8 cellular contexts compared by ENCODE assay signal in genomic region chr3:150546226-150547044, GRCh38. TPM values are rescaled to one million over a fixed set of nuclear protein-coding genes. Genes with fewer than 3 reads are reported as not detected.
DNase-seq lines count a peak whose midpoint lies in the region; ATAC-seq and TF ChIP-seq lines count a peak whose summit lies in the region.

Gene EIF2A (plus strand): TSS chr3:150546787. CDS start chr3:150546803, 16 bp downstream.
Gene SERP1 (minus strand): TSS chr3:150546496. CDS start chr3:150546135, 361 bp downstream.

- no peaks in the 10 kb centered on the region for H3K27me3 Mint-ChIP-seq in activated naive CD8-positive, alpha-beta T cell treated with anti-CD3 and anti-CD28 coated beads, Interleukin-2, amount 50 U/mL, for 24 hours

- 0 to 1% (median 0%) methylated on average over 47 to 86 of the region's 86 CpGs for WGBS in ovary, 3 donors
- 0 to 1% methylated on average over 28 to 47 of the region's 86 CpGs for WGBS in thyroid gland, 2 donors

- peaks cover 69% of the 10 kb centered on the region for H3K4me1 Mint-ChIP-seq in activated naive CD8-positive, alpha-beta T cell treated with anti-CD3 and anti-CD28 coated beads, Interleukin-2, amount 50 U/mL, for 24 hours

- peaks cover 62% of the 10 kb centered on the region for H3K36me3 Mint-ChIP-seq in activated naive CD8-positive, alpha-beta T cell treated with anti-CD3 and anti-CD28 coated beads, Interleukin-2, amount 50 U/mL, for 24 hours (ENCODE audit: low read depth)

- TF ChIP-seq POLR2A in ovary (IDR thresholded peaks at IDR 0.05) (peak; percentile 98), thyroid gland (IDR thresholded peaks at IDR 0.05) (peak; percentile 96 to 100)

- no peaks in the 10 kb centered on the region for H3K9me3 Mint-ChIP-seq in activated naive CD8-positive, alpha-beta T cell treated with anti-CD3 and anti-CD28 coated beads, Interleukin-2, amount 50 U/mL, for 24 hours

- H3K4me3 Mint-ChIP-seq in activated naive CD8-positive, alpha-beta T cell treated with anti-CD3 and anti-CD28 coated beads, Interleukin-2, amount 50 U/mL, for 24 hours, result peak within 1 kb of the TSS; percentile 99

- peak; percentile 73 for TF ChIP-seq EP300 in ovary (IDR thresholded peaks at IDR 0.05)

- no peak for TF ChIP-seq CTCF in GM12865 (IDR thresholded peaks at IDR 0.05; ENCODE audit: insufficient read depth, low read depth, low read length, missing control alignments)
- TF ChIP-seq CTCF in ovary (IDR thresholded peaks at IDR 0.05), result no peak
- TF ChIP-seq CTCF in thyroid gland (IDR thresholded peaks at IDR 0.05), result peak in 1 of 6 experiments; percentile 18

- H3K4me3 ChIP-seq in GM12865 (ENCODE audit: low read depth, low read length) (peak within 1 kb of the TSS; percentile 95), ovary (peak within 1 kb of the TSS; percentile 76), thyroid gland (replicated peaks in 1 of 3) (peak within 1 kb of the TSS; percentile 63 to 98 (median 90))

- no peaks in the 10 kb centered on the region for H3K36me3 ChIP-seq in ovary
- peaks cover 0 to 7% of the 10 kb centered on the region in 2 donors for H3K36me3 ChIP-seq in thyroid gland

- ATAC-seq in HG02763 (IDR thresholded peaks at IDR 0.05; ENCODE audit: unreplicated experiment), result peak; percentile 92
- peak; percentile 97 for ATAC-seq in activated naive CD8-positive, alpha-beta T cell treated with anti-CD3 and anti-CD28 coated beads, Interleukin-2, amount 50 U/mL, for 24 hours
- ATAC-seq in Right ventricle myocardium inferior, result peak; percentile 98

- DNase-seq in GM12865 (ENCODE audit: low read depth) (peak; percentile 99), NCI-H1417 treated with DMSO at 0.1 percent for 48 hours (lab: John Stamatoyannopoulos, UW) (peak; percentile 93), SW480 (ENCODE audit: low spot score) (peak; percentile 98), Right ventricle myocardium inferior (ENCODE audit: missing footprints) (peak; percentile 99), ovary (peak; percentile 98 to 99 (median 99)), thyroid gland (peak; percentile 98 to 99)
- peak; percentile 99 for DNase-seq in activated naive CD8-positive, alpha-beta T cell treated with anti-CD3 and anti-CD28 coated beads, Interleukin-2, amount 50 U/mL, for 24 hours

- intact Hi-C loops in Right ventricle myocardium inferior (cut with DNase I), result loop anchor here (1.0 to 5.0 kb wide), 4 partner anchors 57 to 216 kb away; partner anchors contain the start of genes ERICH6, SELENOT, SIAH2 and TSC22D2
- intact Hi-C loops in ovary (cut with DNase I), result loop anchor here in 2 of 4 donors (2.0 to 10.0 kb wide), 2 partner anchors 58 to 138 kb away; partner anchors contain the start of genes SELENOT (in 1 of the 2) and TSC22D2 (in 1 of the 2)
- intact Hi-C loops in thyroid gland (cut with DNase I), result loop anchor here (5.0 to 10.0 kb wide), 2 partner anchors 56 to 218 kb away; partner anchors contain the start of genes SELENOT and SIAH2

- no peaks in the 10 kb centered on the region for H3K9me3 ChIP-seq in ovary
- no peaks in the 10 kb centered on the region for H3K9me3 ChIP-seq in thyroid gland

- H3K27me3 ChIP-seq in ovary (no peaks in the 10 kb centered on the region), thyroid gland (no peaks in the 10 kb centered on the region)

- peak within 1 kb of the TSS; percentile 99 for H3K27ac Mint-ChIP-seq in activated naive CD8-positive, alpha-beta T cell treated with anti-CD3 and anti-CD28 coated beads, Interleukin-2, amount 50 U/mL, for 24 hours

- peaks cover 2% of the 10 kb centered on the region for H3K4me1 ChIP-seq in ovary (ENCODE audit: insufficient read depth)
- peaks cover 18 to 22% of the 10 kb centered on the region in 2 donors for H3K4me1 ChIP-seq in thyroid gland

- H3K27ac ChIP-seq in ovary, result peak within 1 kb of the TSS; percentile 98
- H3K27ac ChIP-seq in thyroid gland, result peak within 1 kb of the TSS; percentile 97 to 98 (median 97)

RNA-seq across cellular contexts. Expression of gene EIF2A, which starts in this region (rescaled TPM):
- 68.9 TPM for total RNA-seq in Right ventricle myocardium inferior
- total RNA-seq in ovary, result 100 to 1,000 TPM in 5 of 7 donors, 10 to 100 TPM in 2; 91.8 to 206 (median 114) TPM
- 100 to 1,000 TPM in 1 of 2 donors, 10 to 100 TPM in 1; 88.8 to 107 TPM for polyA plus RNA-seq in ovary
- total RNA-seq in thyroid gland, result 100 to 1,000 TPM; 179 to 198 (median 189) TPM

RNA-seq across cellular contexts. Expression of gene SERP1, which starts in this region (rescaled TPM):
- total RNA-seq in Right ventricle myocardium inferior (23.7 TPM), ovary (100 to 1,000 TPM in 5 of 7 donors, 10 to 100 TPM in 2; 93.5 to 638 (median 117) TPM), thyroid gland (100 to 1,000 TPM; 146 to 355 (median 270) TPM)
- 10 to 100 TPM; 74.9 to 87.1 TPM for polyA plus RNA-seq in ovary

Comparison
In these comparisons a context has a peak if more than half of its experiments do, and no peak if none do; other contexts are left out.
1. Peak in every context shown above with its lines: DNase-seq, ATAC-seq, H3K4me3 ChIP-seq and H3K27ac ChIP-seq.